14 cellular contexts compared by ENCODE assay signal in genomic region chr14:99136401-99136800, GRCh38.
DNase-seq lines count a peak whose midpoint lies in the region; ATAC-seq, FAIRE-seq and TF ChIP-seq lines count a peak whose summit lies in the region.
"Had no signal": no experiment of that assay in that cellular context is flagged by ENCODE, and none has a peak within 500 bp of the region (broad histone marks: within the 10 kb centered on the region; RNA-seq: fewer than 3 reads in every experiment).

No MANE protein-coding gene starts in this region.

- no peaks in the 10 kb centered on the region for H3K23me2 ChIP-seq in H1 (ENCODE audit: low read depth, low read length)

- H3K36me3 ChIP-seq in SJCRH30 (no peaks in the 10 kb centered on the region), H1 (ENCODE audit: control insufficient read depth in 2 of 4, insufficient read depth in 4 of 4, low read length in 3 of 4) (no peaks in the 10 kb centered on the region), lung (ENCODE audit: control insufficient read depth in 2 of 2, insufficient read depth in 2 of 2, low read length in 2 of 2) (no peaks in the 10 kb centered on the region), stomach (no peaks in the 10 kb centered on the region)

- no peak overlapping the region for H2AFZ ChIP-seq in H1 (ENCODE audit: low read length)

- H2BK120ac ChIP-seq in H1 (replicated peaks; ENCODE audit: low read depth, low read length) = no peak overlapping the region

- H3K27me3 ChIP-seq in SJCRH30 = no peaks in the 10 kb centered on the region
- 0 out of 7 replicates have a peak, but pooled peaks cover 0 to 3% (median 0%) of the 10 kb centered on the region in 4 experiments for H3K27me3 ChIP-seq in H1 (replicated peaks in 1 of 4; ENCODE audit: control insufficient read depth in 3 of 4, extremely low read depth in 1 of 4, insufficient read depth in 3 of 4, low read length in 3 of 4)
- no peaks in the 10 kb centered on the region for H3K27me3 ChIP-seq in lung (ENCODE audit: control insufficient read depth, insufficient read depth)
- H3K27me3 ChIP-seq in stomach = peaks cover 0 to 10% (median 0%) of the 10 kb centered on the region in 3 donors

- no peak for TF ChIP-seq POLR2A in H1 (IDR thresholded peaks at IDR 0.05; ENCODE audit: control extremely low read depth in 1 of 2, low read depth in 2 of 2, low read length in 2 of 2)
- TF ChIP-seq POLR2A in stomach (IDR thresholded peaks at IDR 0.05) = no peak

- no peak overlapping the region for H4K8ac ChIP-seq in H1 (ENCODE audit: extremely low read depth, insufficient read depth, low read length)

- H3K4me2 ChIP-seq in H1 (ENCODE audit: insufficient read depth in 1 of 2, low read depth in 2 of 2, low read length in 2 of 2) = no peak overlapping the region

- H3K9me3 ChIP-seq in SJCRH30 (replicated peaks) (no peaks in the 10 kb centered on the region), H1 (ENCODE audit: insufficient read depth in 2 of 2, low read depth in 1 of 2, low read length in 1 of 2) (no peaks in the 10 kb centered on the region), lung (ENCODE audit: control insufficient read depth in 2 of 2, insufficient read depth in 1 of 2, low read length in 1 of 2) (no peaks in the 10 kb centered on the region), stomach (no peaks in the 10 kb centered on the region)

- H3K4ac ChIP-seq in H1 (replicated peaks; ENCODE audit: insufficient read length, low read depth, low read length) = no peak overlapping the region

- H3K4me3 ChIP-seq in SJCRH30 = peak overlapping the region; percentile 46
- H3K4me3 ChIP-seq in H1 (ENCODE audit: extremely low read depth in 1 of 4, insufficient read depth in 2 of 4, low read depth in 3 of 4, low read length in 4 of 4) = no peak overlapping the region
- H3K4me3 ChIP-seq in lung = no peak overlapping the region
- no peak overlapping the region for H3K4me3 ChIP-seq in stomach

- no peak for TF ChIP-seq RAD21 in H1 (IDR thresholded peaks at IDR 0.05 in 1 of 2, conservative IDR thresholded peaks at IDR 0.05 in 1 of 2; ENCODE audit: low read depth in 2 of 2, low read length in 2 of 2)

- H3K79me2 ChIP-seq in H1 (ENCODE audit: control insufficient read depth in 1 of 2, insufficient read depth in 2 of 2, low read length in 2 of 2) = no peaks in the 10 kb centered on the region

- H3K14ac ChIP-seq in H1 (ENCODE audit: insufficient read length) = no peak overlapping the region

- peaks cover 7% of the 10 kb centered on the region; the same call in 1 of the 2 replicates for H3K4me1 ChIP-seq in SJCRH30
- peaks cover 0 to 11% (median 3%) of the 10 kb centered on the region in 4 experiments; a peak in 4 of 7 replicates for H3K4me1 ChIP-seq in H1 (replicated peaks in 1 of 4; ENCODE audit: control insufficient read depth in 3 of 4, insufficient read depth in 4 of 4, low read length in 3 of 4)
- no peaks in the 10 kb centered on the region for H3K4me1 ChIP-seq in lung (ENCODE audit: control insufficient read depth in 2 of 2, insufficient read depth in 2 of 2, low read length in 2 of 2)
- H3K4me1 ChIP-seq in stomach = no peaks in the 10 kb centered on the region

- no peak overlapping the region for H2BK15ac ChIP-seq in H1 (ENCODE audit: low read length)

- CTCF ChIA-PET in H1 (lab: Charles Lee; ENCODE audit: partially characterized antibody) = interaction anchor here (0.6 kb wide), 1 partner anchor 133 kb away, joined by 3 read pairs; no protein-coding TSS in a partner anchor

- no peak overlapping the region for H4K91ac ChIP-seq in H1 (replicated peaks; ENCODE audit: insufficient read length, low read length)

- ATAC-seq in lung (ENCODE audit: insufficient read depth, low FRiP score) (no peak), HG03432 (IDR thresholded peaks at IDR 0.05; ENCODE audit: unreplicated experiment) (no peak)

- H3K18ac ChIP-seq in H1 (ENCODE audit: extremely low read depth, low read length) = no peak overlapping the region

- WGBS in H1 (ENCODE audit: extremely low coverage in 1 of 2, insufficient coverage in 1 of 2, insufficient read length in 1 of 2, insufficient replicate concordance in 2 of 2, low coverage in 1 of 2, low lambda C conversion rate in 2 of 2, missing lambda C conversion rate in 1 of 2), 2 experiments = 96% methylated on average over 7 of the region's 7 CpGs; no CpG with 5 or more reads in 1 of the 2 experiments
- WGBS in lung, 2 donors = 92 to 94% methylated on average over 7 of the region's 7 CpGs
- WGBS in stomach, 5 donors = 81 to 90% (median 86%) methylated on average over 7 of the region's 7 CpGs

- no peak overlapping the region for H2AK5ac ChIP-seq in H1 (ENCODE audit: low read depth, low read length)

- no peak overlapping the region for H3K23ac ChIP-seq in H1 (ENCODE audit: insufficient read length)

- TF ChIP-seq EP300 in H1 (IDR thresholded peaks at IDR 0.05; ENCODE audit: borderline replicate concordance in 1 of 2, low read depth in 2 of 2, low read length in 2 of 2) (no peak), stomach (IDR thresholded peaks at IDR 0.05) (no peak)

- POLR2A ChIA-PET in H1 (lab: Charles Lee; ENCODE audit: partially characterized antibody) = interaction anchor here (0.6 kb wide), 1 partner anchor 1896 kb away, joined by 3 read pairs; no protein-coding TSS in a partner anchor

- no peak overlapping the region for H3K9ac ChIP-seq in H1 (replicated peaks in 1 of 4; ENCODE audit: extremely low read depth in 1 of 4, low read depth in 3 of 4, low read length in 3 of 4)

- DNase-seq in SJCRH30 = no peak
- no peak for DNase-seq in H1 (ENCODE audit: low read depth in 1 of 2, low spot score in 2 of 2)
- DNase-seq in lung (ENCODE audit: low spot score) = peak; percentile 19
- peak; percentile 3 for DNase-seq in stomach
- no peak for DNase-seq in kidney glomerular epithelial cell (lab: John Stamatoyannopoulos, UW)
- no peak for DNase-seq in NCI-H2196 treated with DMSO at 0.1 percent for 48 hours (lab: John Stamatoyannopoulos, UW; ENCODE audit: unreplicated experiment)
- no peak for DNase-seq in activated gamma-delta T cell treated with Interleukin-2 at 50 U/mL for 16 hours
- DNase-seq: C1 segment of cervical spinal cord, Calu3, DMS 273 treated with DMSO at 0.1 percent for 48 hours, H7 had no signal

- H3K79me1 ChIP-seq in H1 (ENCODE audit: low read depth, low read length) = 0 out of 2 replicates have a peak, but pooled peaks cover 2% of the 10 kb centered on the region

- peak overlapping the region; percentile 12 for H3K56ac ChIP-seq in H1 (replicated peaks; ENCODE audit: insufficient read length, low read depth, low read length)

- intact Hi-C loops in stomach (cut with DNase I; ENCODE audit: low total_unique reads) = no loop called here

- no peak overlapping the region for H2BK12ac ChIP-seq in H1 (ENCODE audit: low read depth, low read length)

- H3K27ac ChIP-seq in SJCRH30 = peak overlapping the region; percentile 92
- H3K27ac ChIP-seq in H1 (ENCODE audit: low read depth, low read length) = no peak overlapping the region
- no peak overlapping the region for H3K27ac ChIP-seq in lung (ENCODE audit: low read depth in 1 of 2, low read length in 1 of 2)
- H3K27ac ChIP-seq in stomach = no peak overlapping the region

- FAIRE-seq in H1 (lab: Jason Lieb, UNC) = no peak
- FAIRE-seq: A204.1, GM18507 had no signal

- TF ChIP-seq CTCF in H1 (IDR thresholded peaks at IDR 0.05; ENCODE audit: control extremely low read depth in 1 of 3, insufficient read depth in 1 of 3, low read depth in 1 of 3, low read length in 3 of 3) = no peak
- no peak for TF ChIP-seq CTCF in lung (IDR thresholded peaks at IDR 0.05; ENCODE audit: control extremely low read depth, extremely low read depth)
- no peak for TF ChIP-seq CTCF in stomach (IDR thresholded peaks at IDR 0.05)

- H4K5ac ChIP-seq in H1 (ENCODE audit: insufficient read length, low read depth, low read length) = no peak overlapping the region

- no peaks in the 10 kb centered on the region for H4K20me1 ChIP-seq in H1 (replicated peaks in 1 of 2; ENCODE audit: control insufficient read depth in 1 of 2, insufficient read depth in 2 of 2, low read length in 2 of 2)

- no peak overlapping the region for H2BK5ac ChIP-seq in H1 (ENCODE audit: low read depth, low read length)

- H2BK20ac ChIP-seq in H1 (ENCODE audit: low read length) = no peak overlapping the region

TF ChIP-seq in H1, 55 proteins besides CTCF, POLR2A, EP300 and RAD21:
- TF ChIP-seq CTBP2 (IDR thresholded peaks at IDR 0.05; ENCODE audit: borderline replicate concordance, insufficient read depth, insufficient read length, low read length) = no peak
- TF ChIP-seq EGR1 (IDR thresholded peaks at IDR 0.05; ENCODE audit: borderline replicate concordance, low read depth, low read length) = no peak
- TF ChIP-seq PHF8 (conservative IDR thresholded peaks at IDR 0.05; ENCODE audit: low read depth, low read length) = no peak
- TF ChIP-seq NRF1 (IDR thresholded peaks at IDR 0.05; ENCODE audit: low read depth, low read length) = no peak
- TF ChIP-seq SIRT6 (IDR thresholded peaks at IDR 0.05; ENCODE audit: low read length) = no peak
- no peak for TF ChIP-seq CHD2 (IDR thresholded peaks at IDR 0.05; ENCODE audit: low read length)

Comparison
In these comparisons a context has a peak if more than half of its experiments do, and no peak if none do; other contexts are left out.
1. DNase-seq: peak in lung (single experiment) and stomach (single experiment); none in SJCRH30 (0 of 2), H1 (0 of 2), kidney glomerular epithelial cell (single experiment), NCI-H2196 treated with DMSO at 0.1 percent for 48 hours (single experiment) and activated gamma-delta T cell treated with Interleukin-2 at 50 U/mL for 16 hours (single experiment).